In genomic region chr12:121107681-121108080, GRCh38 we compare ENCODE assay signal across 1 cellular context.
TF ChIP-seq lines count a peak whose summit lies in the region.

No MANE protein-coding gene starts in this region.

TF ChIP-seq in IMR-90, 13 proteins besides CTCF, POLR2A, EP300 and RAD21 (continued from another document):
- TF ChIP-seq ELK1 (IDR thresholded peaks at IDR 0.05; ENCODE audit: borderline replicate concordance, low read depth, low read length) (no peak), MXI1 (IDR thresholded peaks at IDR 0.05; ENCODE audit: borderline replicate concordance, low read depth, low read length) (no peak), MAZ (IDR thresholded peaks at IDR 0.05; ENCODE audit: borderline replicate concordance, low read depth, low read length) (no peak)
